29 cellular contexts compared by ENCODE assay signal in genomic region chr17:21163101-21163500, GRCh38. TPM values are rescaled to one million over a fixed set of nuclear protein-coding genes. Genes with fewer than 3 reads are reported as not detected.
DNase-seq lines count a peak whose midpoint lies in the region; TF ChIP-seq lines count a peak whose summit lies in the region.
"Had no signal": no experiment of that assay in that cellular context is flagged by ENCODE, and none has a peak within 500 bp of the region (broad histone marks: within the 10 kb centered on the region; RNA-seq: fewer than 3 reads in every experiment).

No MANE protein-coding gene starts in this region.

- in situ Hi-C loops in SK-MEL-5 (cut with HindIII; ENCODE audit: low pct_unique_long_range_greater_than_20kb, low sequenced_read_pairs), result no loop called here

- H3K79me2 ChIP-seq in neural progenitor cell (ENCODE audit: low read depth), result no peaks in the 10 kb centered on the region

- no peak overlapping the region for H3K4me2 ChIP-seq in neural progenitor cell
- H3K4me2 ChIP-seq: KMS-11 had no signal

- DNase-seq in SK-MEL-5 (ENCODE audit: low read depth, low spot score) (peak; percentile 2), epithelial cell of proximal tubule (ENCODE audit: low read depth) (no peak), neural progenitor cell (ENCODE audit: low spot score) (no peak), uterus (no peak), glomerular visceral epithelial cell (ENCODE audit: extremely low spot score) (no peak), inferior parietal cortex (ENCODE audit: extremely low spot score) (no peak)
- no peak for DNase-seq in activated T-helper 1 cell treated with anti-CD3 and anti-CD28 coated beads, Interleukin-12 subunit alpha, Interleukin-12 subunit beta, Interleukin-2, Interleukin-4 antibody, amounts not matched to agents 30 ng/mL and 10 ng/mL and 1 ng/mL, durations not matched to agents 14 hours and 24 hours and 36 hours (ENCODE audit: low spot score)
- DNase-seq: activated CD4-positive, alpha-beta T cell treated with anti-CD3 and anti-CD28 coated beads for 4 hours; activated gamma-delta T cell; activated naive CD8-positive, alpha-beta T cell treated with anti-CD3 and anti-CD28 coated beads, Interleukin-2, amount 10 ng/mL, durations not matched to agents 7 days and 5 days; activated T-cell treated with anti-CD3 and anti-CD28 coated beads, Interleukin-2, amount 50 U/mL, for 1 hour; Calu3; DMS79 treated with DMSO at 0.1 percent for 48 hours; foreskin fibroblast; left cardiac atrium; midbrain; natural killer cell; NCI-H1436; NCI-H2107; NCI-H446; NCI-H82; right cardiac atrium; stimulated activated CD4-positive, alpha-beta T cell treated with anti-CD3 and anti-CD28 coated beads, Interleukin-4, amount 100 ng/mL, for 4 hours had no signal

- H3K36me3 ChIP-seq in neural progenitor cell (no peaks in the 10 kb centered on the region), uterus (no peaks in the 10 kb centered on the region)
- H3K36me3 ChIP-seq: SJSA1 had no signal

- H3K27me3 Mint-ChIP-seq in neural progenitor cell (ENCODE audit: insufficient read depth, low read depth), result peaks cover 5% of the 10 kb centered on the region
- H3K27me3 Mint-ChIP-seq in activated T-helper 1 cell treated with anti-CD3 and anti-CD28 coated beads, Interleukin-12 subunit alpha, Interleukin-12 subunit beta, Interleukin-2, Interleukin-4 antibody, amounts not matched to agents 30 ng/mL and 10 ng/mL and 1 ng/mL, durations not matched to agents 14 hours and 24 hours and 36 hours (ENCODE audit: insufficient read depth), result no peaks in the 10 kb centered on the region
- H3K27me3 Mint-ChIP-seq: activated naive CD8-positive, alpha-beta T cell treated with anti-CD3 and anti-CD28 coated beads, Interleukin-2, amount 10 ng/mL, durations not matched to agents 7 days and 5 days; central memory CD8-positive, alpha-beta T cell; stimulated activated memory B cell treated with anti-CD40 and anti-IgM and Interleukin-4, amounts not matched to agents 10 μg/mL and 1 μg/mL and 100 μg/mL, for 72 hours had no signal

- no peaks in the 10 kb centered on the region for H3K4me1 ChIP-seq in neural progenitor cell
- H3K4me1 ChIP-seq in uterus, result peaks cover 5 to 9% of the 10 kb centered on the region in 2 donors
- H3K4me1 ChIP-seq: SJSA1 had no signal

- no peaks in the 10 kb centered on the region for H3F3A ChIP-seq in neural progenitor cell (ENCODE audit: low read depth)

- H3K27ac ChIP-seq in neural progenitor cell (no peak overlapping the region), uterus (peak overlapping the region; percentile 58 to 78)
- H3K27ac ChIP-seq: KMS-11, SJSA1 had no signal

- H3K4me3 Mint-ChIP-seq in neural progenitor cell, result no peak overlapping the region
- no peak overlapping the region for H3K4me3 Mint-ChIP-seq in activated T-helper 1 cell treated with anti-CD3 and anti-CD28 coated beads, Interleukin-12 subunit alpha, Interleukin-12 subunit beta, Interleukin-2, Interleukin-4 antibody, amounts not matched to agents 30 ng/mL and 10 ng/mL and 1 ng/mL, durations not matched to agents 14 hours and 24 hours and 36 hours
- H3K4me3 Mint-ChIP-seq: activated naive CD8-positive, alpha-beta T cell treated with anti-CD3 and anti-CD28 coated beads, Interleukin-2, amount 10 ng/mL, durations not matched to agents 7 days and 5 days; central memory CD8-positive, alpha-beta T cell; natural killer cell; stimulated activated memory B cell treated with anti-CD40 and anti-IgM and Interleukin-4, amounts not matched to agents 10 μg/mL and 1 μg/mL and 100 μg/mL, for 72 hours; T-helper 1 cell treated with Interleukin-12 subunit alpha and Interleukin-12 subunit beta and Interleukin-4 antibody, amounts not matched to agents 30 μg/mL and 1 μg/mL, for 36 hours had no signal

- H3K9me3 Mint-ChIP-seq in neural progenitor cell, result peaks cover 2% of the 10 kb centered on the region
- no peaks in the 10 kb centered on the region for H3K9me3 Mint-ChIP-seq in activated T-helper 1 cell treated with anti-CD3 and anti-CD28 coated beads, Interleukin-12 subunit alpha, Interleukin-12 subunit beta, Interleukin-2, Interleukin-4 antibody, amounts not matched to agents 30 ng/mL and 10 ng/mL and 1 ng/mL, durations not matched to agents 14 hours and 24 hours and 36 hours
- H3K9me3 Mint-ChIP-seq: activated naive CD8-positive, alpha-beta T cell treated with anti-CD3 and anti-CD28 coated beads, Interleukin-2, amount 10 ng/mL, durations not matched to agents 7 days and 5 days; central memory CD8-positive, alpha-beta T cell; natural killer cell; stimulated activated memory B cell treated with anti-CD40 and anti-IgM and Interleukin-4, amounts not matched to agents 10 μg/mL and 1 μg/mL and 100 μg/mL, for 72 hours; T-helper 1 cell treated with Interleukin-12 subunit alpha and Interleukin-12 subunit beta and Interleukin-4 antibody, amounts not matched to agents 30 μg/mL and 1 μg/mL, for 36 hours had no signal

- no peak overlapping the region for H2AFZ ChIP-seq in neural progenitor cell (replicated peaks)
- H2AFZ ChIP-seq: parathyroid adenoma had no signal

- TF ChIP-seq CTCF in epithelial cell of proximal tubule (conservative IDR thresholded peaks at IDR 0.05; ENCODE audit: low read depth, low read length), result peak; percentile 8
- TF ChIP-seq CTCF in neural progenitor cell (IDR thresholded peaks at IDR 0.05), result peak; percentile 27
- peak in 1 of 4 experiments; percentile 14 for TF ChIP-seq CTCF in uterus (IDR thresholded peaks at IDR 0.05)

- no peaks in the 10 kb centered on the region for H3K27me3 ChIP-seq in neural progenitor cell
- no peaks in the 10 kb centered on the region for H3K27me3 ChIP-seq in uterus
- H3K27me3 ChIP-seq: SJSA1 had no signal

- H3K4me3 ChIP-seq in epithelial cell of proximal tubule (ENCODE audit: low read depth, low read length), result no peak overlapping the region
- H3K4me3 ChIP-seq in neural progenitor cell, result no peak overlapping the region
- no peak overlapping the region for H3K4me3 ChIP-seq in uterus
- H3K4me3 ChIP-seq: SJSA1 had no signal

- H3K9ac ChIP-seq in neural progenitor cell, result no peak overlapping the region
- H3K9ac ChIP-seq: KMS-11, parathyroid adenoma had no signal

- H3K27ac Mint-ChIP-seq in neural progenitor cell, result no peak overlapping the region
- H3K27ac Mint-ChIP-seq in activated T-helper 1 cell treated with anti-CD3 and anti-CD28 coated beads, Interleukin-12 subunit alpha, Interleukin-12 subunit beta, Interleukin-2, Interleukin-4 antibody, amounts not matched to agents 30 ng/mL and 10 ng/mL and 1 ng/mL, durations not matched to agents 14 hours and 24 hours and 36 hours, result no peak overlapping the region
- H3K27ac Mint-ChIP-seq: activated naive CD8-positive, alpha-beta T cell treated with anti-CD3 and anti-CD28 coated beads, Interleukin-2, amount 10 ng/mL, durations not matched to agents 7 days and 5 days; natural killer cell; stimulated activated memory B cell treated with anti-CD40 and anti-IgM and Interleukin-4, amounts not matched to agents 10 μg/mL and 1 μg/mL and 100 μg/mL, for 72 hours; T-helper 1 cell treated with Interleukin-12 subunit alpha and Interleukin-12 subunit beta and Interleukin-4 antibody, amounts not matched to agents 30 μg/mL and 1 μg/mL, for 36 hours had no signal

- peaks cover 13% of the 10 kb centered on the region for H3K4me1 Mint-ChIP-seq in neural progenitor cell
- no peaks in the 10 kb centered on the region for H3K4me1 Mint-ChIP-seq in activated T-helper 1 cell treated with anti-CD3 and anti-CD28 coated beads, Interleukin-12 subunit alpha, Interleukin-12 subunit beta, Interleukin-2, Interleukin-4 antibody, amounts not matched to agents 30 ng/mL and 10 ng/mL and 1 ng/mL, durations not matched to agents 14 hours and 24 hours and 36 hours (ENCODE audit: low read depth)

- no peak for TF ChIP-seq POLR2A in uterus (IDR thresholded peaks at IDR 0.05)

- H3K9me3 ChIP-seq in neural progenitor cell (ENCODE audit: low read depth), result no peaks in the 10 kb centered on the region
- no peaks in the 10 kb centered on the region for H3K9me3 ChIP-seq in uterus
- H3K9me3 ChIP-seq: SJSA1 had no signal

- H3K36me3 Mint-ChIP-seq in neural progenitor cell, result no peaks in the 10 kb centered on the region
- peaks cover 1% of the 10 kb centered on the region for H3K36me3 Mint-ChIP-seq in activated T-helper 1 cell treated with anti-CD3 and anti-CD28 coated beads, Interleukin-12 subunit alpha, Interleukin-12 subunit beta, Interleukin-2, Interleukin-4 antibody, amounts not matched to agents 30 ng/mL and 10 ng/mL and 1 ng/mL, durations not matched to agents 14 hours and 24 hours and 36 hours (ENCODE audit: low read depth)
- H3K36me3 Mint-ChIP-seq: natural killer cell; stimulated activated memory B cell treated with anti-CD40 and anti-IgM and Interleukin-4, amounts not matched to agents 10 μg/mL and 1 μg/mL and 100 μg/mL, for 72 hours had no signal

- intact Hi-C loops in uterus (cut with DNase I; ENCODE audit: low total_unique reads), result no loop called here
- intact Hi-C loops in activated T-helper 1 cell treated with anti-CD3 and anti-CD28 coated beads, Interleukin-12 subunit alpha, Interleukin-12 subunit beta, Interleukin-2, Interleukin-4 antibody, amounts not matched to agents 30 ng/mL and 10 ng/mL and 1 ng/mL, durations not matched to agents 14 hours and 24 hours and 36 hours (cut with micrococcal nuclease), result no loop called here

- no peaks in the 10 kb centered on the region for H4K20me1 ChIP-seq in neural progenitor cell (ENCODE audit: low read depth)

RNA-seq across cellular contexts. Expression of gene DHRS7B, which starts 36.3 kb away (rescaled TPM):
- total RNA-seq in SK-MEL-5 (2014; rRNA removed; shearing (Covaris generic)), result 17.7 and 24.4 TPM in 2 replicates
- polyA plus RNA-seq in SK-MEL-5 (2015; cell fraction: cytosol; rRNA removed), result 18.4 and 20.0 TPM in 2 replicates
- 0.65 and 10.2 TPM in 2 replicates for polyA plus RNA-seq in SK-MEL-5 (2015; cell fraction: nucleus; rRNA removed)
- total RNA-seq in epithelial cell of proximal tubule (19.1 and 21.8 TPM in 2 replicates), neural progenitor cell (ENCODE audit: low replicate concordance) (21.6 and 29.9 TPM in 2 replicates), uterus (10 to 100 TPM; 21.5 to 42.6 (median 30.0) TPM)
- 20.0 and 23.6 TPM in 2 replicates for total RNA-seq in activated T-helper 1 cell treated with anti-CD3 and anti-CD28 coated beads, Interleukin-12 subunit alpha, Interleukin-12 subunit beta, Interleukin-2, Interleukin-4 antibody, amounts not matched to agents 30 ng/mL and 10 ng/mL and 1 ng/mL, durations not matched to agents 14 hours and 24 hours and 36 hours

RNA-seq across cellular contexts. Expression of gene TMEM11, which starts 50.9 kb away (rescaled TPM):
- total RNA-seq in SK-MEL-5 (2014; rRNA removed; shearing (Covaris generic)), result 14.0 and 17.1 TPM in 2 replicates
- polyA plus RNA-seq in SK-MEL-5 (2015; cell fraction: cytosol; rRNA removed), result 34.0 and 41.3 TPM in 2 replicates
- 5.8 and 7.9 TPM in 2 replicates for polyA plus RNA-seq in SK-MEL-5 (2015; cell fraction: nucleus; rRNA removed)
- total RNA-seq in epithelial cell of proximal tubule (34.9 and 51.2 TPM in 2 replicates), neural progenitor cell (ENCODE audit: low replicate concordance) (17.3 and 20.9 TPM in 2 replicates), uterus (10 to 100 TPM in 3 of 4 donors, 1 to 10 TPM in 1; 6.9 to 23.8 (median 15.3) TPM)
- 33.5 and 35.6 TPM in 2 replicates for total RNA-seq in activated T-helper 1 cell treated with anti-CD3 and anti-CD28 coated beads, Interleukin-12 subunit alpha, Interleukin-12 subunit beta, Interleukin-2, Interleukin-4 antibody, amounts not matched to agents 30 ng/mL and 10 ng/mL and 1 ng/mL, durations not matched to agents 14 hours and 24 hours and 36 hours
